8 cellular contexts compared by ENCODE assay signal in genomic region chr2:231514225-231514950, GRCh38. TPM values are rescaled to one million over a fixed set of nuclear protein-coding genes. Genes with fewer than 3 reads are reported as not detected.
A peak's percentile ranks its signal among the peaks of the same experiment; 100 is the strongest.
DNase-seq lines count a peak whose midpoint lies in the region; ATAC-seq and TF ChIP-seq lines count a peak whose summit lies in the region.

No MANE protein-coding gene starts in this region.

- ATAC-seq in GM21423 (IDR thresholded peaks at IDR 0.05; ENCODE audit: unreplicated experiment), result peak; percentile 98

- H3K36me3 ChIP-seq in HUES48 (ENCODE audit: control insufficient read depth, insufficient read depth, low read length) (no peaks in the 10 kb centered on the region), NT2/D1 (ENCODE audit: insufficient read depth, insufficient read length, low read length) (no peaks in the 10 kb centered on the region)

- BruUV-seq in Calu3 (replicated peaks; lab: Mats Ljungman, UMichigan), result TSS peak; percentile 97

- H3K36me3 Mint-ChIP-seq in Calu3 (ENCODE audit: insufficient read depth, unreplicated experiment) (peaks cover 19% of the 10 kb centered on the region), endothelial cell (ENCODE audit: low read depth, unreplicated experiment) (no peaks in the 10 kb centered on the region), mesothelial cell of epicardium (no peaks in the 10 kb centered on the region)

- CTCF ChIA-PET in Calu3 (lab: Charles Lee), result interaction anchor here (1.0 kb wide), 1 partner anchor 47 kb away, joined by 8 read pairs; no protein-coding TSS in a partner anchor

- H3K4me1 ChIP-seq in HUES48 (ENCODE audit: control insufficient read depth, insufficient read depth, low read length), result peaks cover 4% of the 10 kb centered on the region
- H3K4me1 ChIP-seq in NT2/D1 (ENCODE audit: insufficient read depth, insufficient read length), result no peaks in the 10 kb centered on the region

- H3K27ac ChIP-seq in HUES48 (ENCODE audit: low read depth, low read length), result peak overlapping the region; percentile 80

- peak overlapping the region; percentile 77 for H3K27ac Mint-ChIP-seq in Calu3 (ENCODE audit: unreplicated experiment)
- H3K27ac Mint-ChIP-seq in endothelial cell (ENCODE audit: unreplicated experiment), result peak overlapping the region; percentile 91
- H3K27ac Mint-ChIP-seq in mesothelial cell of epicardium, result peak overlapping the region; percentile 100

- H3K9me3 Mint-ChIP-seq in Calu3 (ENCODE audit: low read depth, unreplicated experiment), result no peaks in the 10 kb centered on the region
- no peaks in the 10 kb centered on the region for H3K9me3 Mint-ChIP-seq in endothelial cell (ENCODE audit: unreplicated experiment)
- H3K9me3 Mint-ChIP-seq in mesothelial cell of epicardium, result no peaks in the 10 kb centered on the region

- H3K4me3 Mint-ChIP-seq in Calu3 (ENCODE audit: low read depth, unreplicated experiment) (peak overlapping the region; percentile 79), endothelial cell (ENCODE audit: unreplicated experiment) (peak overlapping the region; percentile 94), mesothelial cell of epicardium (peak overlapping the region; percentile 92)

- peaks cover 8% of the 10 kb centered on the region for H3K27me3 Mint-ChIP-seq in Calu3 (ENCODE audit: unreplicated experiment)
- peaks cover 2% of the 10 kb centered on the region for H3K27me3 Mint-ChIP-seq in endothelial cell (ENCODE audit: unreplicated experiment)
- H3K27me3 Mint-ChIP-seq in mesothelial cell of epicardium (ENCODE audit: low read depth), result no peaks in the 10 kb centered on the region

- DNase-seq in Calu3, result peak; percentile 99
- peak; percentile 97 for DNase-seq in NT2/D1 (ENCODE audit: low read depth, low spot score)
- peak; percentile 96 for DNase-seq in activated CD8-positive, alpha-beta memory T cell treated with anti-CD3 and anti-CD28 coated beads, Interleukin-2, amount 50 U/mL, for 4 hours
- peak; percentile 97 for DNase-seq in endothelial cell (ENCODE audit: low spot score)
- DNase-seq in mesothelial cell of epicardium (ENCODE audit: low spot score in 2 of 2, unreplicated experiment in 2 of 2), result peak; percentile 96 to 98
- DNase-seq in stimulated activated CD8-positive, alpha-beta memory T cell treated with anti-CD3 and anti-CD28 coated beads, Interleukin-15, amount 100 ng/mL, for 4 hours (ENCODE audit: low read depth in 2 of 2), result peak; percentile 97

- intact Hi-C loops in Calu3 (cut with micrococcal nuclease; ENCODE audit: unreplicated experiment), result no loop called here

- H3K9me3 ChIP-seq in HUES48 (ENCODE audit: control insufficient read depth, insufficient read depth, low read length) (no peaks in the 10 kb centered on the region), NT2/D1 (ENCODE audit: insufficient read depth, low read length) (no peaks in the 10 kb centered on the region)

- peak overlapping the region; percentile 95 for H3K4me3 ChIP-seq in HUES48 (ENCODE audit: low read depth, low read length)
- peak overlapping the region; percentile 86 for H3K4me3 ChIP-seq in NT2/D1 (ENCODE audit: insufficient read length, low read depth)

- peaks cover 9% of the 10 kb centered on the region; the same call in 1 of the 2 replicates for H3K27me3 ChIP-seq in HUES48 (ENCODE audit: control insufficient read depth, insufficient read depth, low read length)
- no peaks in the 10 kb centered on the region for H3K27me3 ChIP-seq in NT2/D1 (ENCODE audit: insufficient read depth, insufficient read length)

- H3K9ac ChIP-seq in HUES48 (ENCODE audit: low read depth, low read length) (peak overlapping the region; percentile 92), NT2/D1 (ENCODE audit: insufficient read length, low read depth) (peak overlapping the region; percentile 99)

- TF ChIP-seq CTCF in Calu3 (IDR thresholded peaks at IDR 0.05; ENCODE audit: unreplicated experiment) (no peak), endothelial cell (IDR thresholded peaks at IDR 0.05; ENCODE audit: unreplicated experiment) (no peak), mesothelial cell of epicardium (IDR thresholded peaks at IDR 0.05; ENCODE audit: unreplicated experiment) (no peak)

- peaks cover 16% of the 10 kb centered on the region for H3K4me1 Mint-ChIP-seq in Calu3 (ENCODE audit: low read depth, unreplicated experiment)
- peaks cover 4% of the 10 kb centered on the region for H3K4me1 Mint-ChIP-seq in endothelial cell (ENCODE audit: unreplicated experiment)
- peaks cover 21% of the 10 kb centered on the region for H3K4me1 Mint-ChIP-seq in mesothelial cell of epicardium

RNA-seq across cellular contexts. Expression of gene NMUR1, which starts 15.9 kb away (rescaled TPM):
- total RNA-seq in Calu3 (2022), result not detected in 2 replicates
- total RNA-seq in endothelial cell (ENCODE audit: unreplicated experiment), result not detected
- total RNA-seq in mesothelial cell of epicardium, result 0.09 to 0.13 TPM in 2 of 3 replicates, not detected in the other

RNA-seq across cellular contexts. Expression of gene NCL, which starts 50.1 kb away (rescaled TPM):
- 694 and 719 TPM in 2 replicates for total RNA-seq in Calu3 (2022)
- 346 TPM for total RNA-seq in endothelial cell (ENCODE audit: unreplicated experiment)
- total RNA-seq in mesothelial cell of epicardium, result 631 to 645 TPM (median 634 TPM) in 3 replicates

Comparison
In these comparisons a context has a peak if more than half of its experiments do, and no peak if none do; other contexts are left out.
1. Peak in every context shown above with its lines: DNase-seq, ATAC-seq, H3K4me3 ChIP-seq and H3K27ac ChIP-seq.